In genomic region chr18:50284226-50284885, GRCh38 we compare ENCODE assay signal across 10 cellular contexts. TPM values are rescaled to one million over a fixed set of nuclear protein-coding genes. Genes with fewer than 3 reads are reported as not detected.
DNase-seq lines count a peak whose midpoint lies in the region; ATAC-seq, FAIRE-seq and TF ChIP-seq lines count a peak whose summit lies in the region.
"Had no signal": no experiment of that assay in that cellular context is flagged by ENCODE, and none has a peak within 500 bp of the region (broad histone marks: within the 10 kb centered on the region; RNA-seq: fewer than 3 reads in every experiment).

No MANE protein-coding gene starts in this region.

- H3K4me2 ChIP-seq in keratinocyte (ENCODE audit: control insufficient read depth, extremely low read depth, insufficient read depth, low read depth, low read length), result peak overlapping the region; percentile 32

- TF ChIP-seq CTCF in keratinocyte (optimal IDR thresholded peaks at IDR 0.05 in 1 of 3, IDR thresholded peaks at IDR 0.05 in 1 of 3, conservative IDR thresholded peaks at IDR 0.05 in 1 of 3; ENCODE audit: extremely low read depth in 1 of 3, insufficient read depth in 2 of 3, low read length in 3 of 3) (no peak), GM10266 (IDR thresholded peaks at IDR 0.05; ENCODE audit: control insufficient read depth, insufficient read depth, low read depth, missing control alignments) (no peak)

- H3K27ac ChIP-seq in keratinocyte (ENCODE audit: control insufficient read depth, insufficient read depth, low read length), result peak overlapping the region; percentile 61

- dilution Hi-C loops in keratinocyte (cut with MboI; ENCODE audit: extremely low pct_ligation_motif_present, low sequenced_read_pairs), result no loop called here

- peak; percentile 34 for DNase-seq in CD1c-positive myeloid dendritic cell (ENCODE audit: extremely low spot score)
- DNase-seq in H54 (ENCODE audit: insufficient read length, low spot score), result peak; percentile 63
- DNase-seq in activated T-cell treated with anti-CD3 and anti-CD28 coated beads, Interleukin-2, amount 50 U/mL, for 72 hours, result no peak
- no peak for DNase-seq in keratinocyte (ENCODE audit: low read depth, low spot score)
- no peak for DNase-seq in GM10266 (ENCODE audit: extremely low spot score)
- no peak for DNase-seq in AG08396 (ENCODE audit: low spot score)
- DNase-seq: left colon had no signal

- H3K4me1 ChIP-seq in keratinocyte (ENCODE audit: control insufficient read depth, extremely low read depth, insufficient read depth, low read length), result peaks cover 43% of the 10 kb centered on the region

- FAIRE-seq in H54 (lab: Jason Lieb, UNC) (no peak), keratinocyte (lab: Jason Lieb, UNC) (peak; percentile 90)

- peaks cover 3% of the 10 kb centered on the region for H3K9me1 ChIP-seq in keratinocyte (ENCODE audit: control insufficient read depth, extremely low read depth, insufficient read depth, low read length)

- peaks cover 19 to 40% of the 10 kb centered on the region in 2 experiments for H3K36me3 ChIP-seq in keratinocyte (ENCODE audit: control insufficient read depth in 2 of 2, extremely low read depth in 1 of 2, insufficient read depth in 2 of 2, low read length in 2 of 2)

- peaks cover 18 to 28% of the 10 kb centered on the region in 2 donors for H3K36me3 Mint-ChIP-seq in activated T-cell treated with anti-CD3 and anti-CD28 coated beads, Interleukin-2, amount 50 U/mL, for 72 hours (ENCODE audit: insufficient read depth in 2 of 2)

- H3K4me1 Mint-ChIP-seq in activated T-cell treated with anti-CD3 and anti-CD28 coated beads, Interleukin-2, amount 50 U/mL, for 72 hours (ENCODE audit: low read depth), result peaks cover 55% of the 10 kb centered on the region

- no peak for ATAC-seq in activated T-cell treated with anti-CD3 and anti-CD28 coated beads, Interleukin-2, amount 50 U/mL, for 72 hours (replicated peaks in 1 of 2)
- ATAC-seq in GM18520 (IDR thresholded peaks at IDR 0.05; ENCODE audit: unreplicated experiment) (no peak), GM21737 (IDR thresholded peaks at IDR 0.05; ENCODE audit: unreplicated experiment) (no peak)
- ATAC-seq: left colon; stimulated activated effector memory CD8-positive, alpha-beta T cell treated with anti-CD3 and anti-CD28 coated beads, Interleukin-12 subunit alpha, Interleukin-12 subunit beta, amount 100 ng/mL, for 72 hours had no signal

- H3K27me3 Mint-ChIP-seq in activated T-cell treated with anti-CD3 and anti-CD28 coated beads, Interleukin-2, amount 50 U/mL, for 72 hours (ENCODE audit: low read depth), result no peaks in the 10 kb centered on the region

- no peaks in the 10 kb centered on the region for H4K20me1 ChIP-seq in keratinocyte (ENCODE audit: control insufficient read depth, extremely low read depth, insufficient read depth, low read length)

- no peak for TF ChIP-seq POLR2A in H54 (IDR thresholded peaks at IDR 0.05; ENCODE audit: low read depth, low read length)

- no peaks in the 10 kb centered on the region for H3K9me3 ChIP-seq in keratinocyte (ENCODE audit: control insufficient read depth, low read depth, low read length)

- H3K27ac Mint-ChIP-seq in activated T-cell treated with anti-CD3 and anti-CD28 coated beads, Interleukin-2, amount 50 U/mL, for 72 hours, result peak overlapping the region; percentile 3
- H3K27ac Mint-ChIP-seq: stimulated activated effector memory CD8-positive, alpha-beta T cell treated with anti-CD3 and anti-CD28 coated beads, Interleukin-12 subunit alpha, Interleukin-12 subunit beta, amount 100 ng/mL, for 72 hours had no signal

- H3K79me2 ChIP-seq in keratinocyte (ENCODE audit: control insufficient read depth, insufficient read depth, low read length), result peaks cover 52% of the 10 kb centered on the region

- no peak overlapping the region for H2AFZ ChIP-seq in keratinocyte (ENCODE audit: control insufficient read depth, low read length)

- peak overlapping the region; percentile 8 to 42 for H3K4me3 Mint-ChIP-seq in activated T-cell treated with anti-CD3 and anti-CD28 coated beads, Interleukin-2, amount 50 U/mL, for 72 hours

- peak overlapping the region; percentile 22 for H3K9ac ChIP-seq in keratinocyte (ENCODE audit: control insufficient read depth, extremely low read depth, insufficient read depth, low read length)

- H3K4me3 ChIP-seq in keratinocyte (ENCODE audit: control insufficient read depth in 2 of 3, extremely low read depth in 1 of 3, insufficient read depth in 2 of 3, low read depth in 1 of 3, low read length in 3 of 3), result no peak overlapping the region

- no peaks in the 10 kb centered on the region for H3K27me3 ChIP-seq in keratinocyte (ENCODE audit: control insufficient read depth, extremely low read depth, insufficient read depth, low read length)

- no peaks in the 10 kb centered on the region for H3K9me3 Mint-ChIP-seq in activated T-cell treated with anti-CD3 and anti-CD28 coated beads, Interleukin-2, amount 50 U/mL, for 72 hours
- H3K9me3 Mint-ChIP-seq: stimulated activated effector memory CD8-positive, alpha-beta T cell treated with anti-CD3 and anti-CD28 coated beads, Interleukin-12 subunit alpha, Interleukin-12 subunit beta, amount 100 ng/mL, for 72 hours had no signal

RNA-seq across cellular contexts. Expression of gene MBD1, which starts 3.0 kb away (rescaled TPM):
- 10 to 100 TPM; 88.5 to 94.9 TPM for total RNA-seq in activated T-cell treated with anti-CD3 and anti-CD28 coated beads, Interleukin-2, amount 50 U/mL, for 72 hours
- 64.2 to 77.5 TPM (median 73.9 TPM) in 3 replicates for polyA plus RNA-seq in keratinocyte
- 50.0 TPM for polyA plus RNA-seq in keratinocyte (2011; ENCODE audit: low read depth)
- polyA plus RNA-seq in keratinocyte (2011; cell fraction: cytosol; rRNA removed), result 46.4 and 65.0 TPM in 2 replicates
- polyA plus RNA-seq in keratinocyte (2011; cell fraction: nucleus; rRNA removed), result 196 TPM in 2 replicates
- 56.9 and 76.5 TPM in 2 replicates for polyA plus RNA-seq in keratinocyte (2012; ENCODE audit: low replicate concordance)
- 53.6 to 123 TPM (median 64.1 TPM) in 3 replicates for polyA minus RNA-seq in keratinocyte
- polyA minus RNA-seq in keratinocyte (2011; cell fraction: cytosol; rRNA and poly(A)+ RNA removed), result 95.5 TPM
- 75.7 and 78.0 TPM in 2 replicates for polyA minus RNA-seq in keratinocyte (2011; cell fraction: nucleus; rRNA and poly(A)+ RNA removed)

RNA-seq across cellular contexts. Expression of gene CXXC1, which starts 3.1 kb away (rescaled TPM):
- total RNA-seq in activated T-cell treated with anti-CD3 and anti-CD28 coated beads, Interleukin-2, amount 50 U/mL, for 72 hours, result 100 to 1,000 TPM in 1 of 2 donors, 10 to 100 TPM in 1; 92.5 to 103 TPM
- 33.6 to 49.0 TPM (median 44.1 TPM) in 3 replicates for polyA plus RNA-seq in keratinocyte
- polyA plus RNA-seq in keratinocyte (2011; ENCODE audit: low read depth), result 112 TPM
- 15.1 and 33.3 TPM in 2 replicates for polyA plus RNA-seq in keratinocyte (2011; cell fraction: cytosol; rRNA removed)
- 106 and 110 TPM in 2 replicates for polyA plus RNA-seq in keratinocyte (2011; cell fraction: nucleus; rRNA removed)
- 52.2 and 56.7 TPM in 2 replicates for polyA plus RNA-seq in keratinocyte (2012; ENCODE audit: low replicate concordance)
- polyA minus RNA-seq in keratinocyte, result 29.1 to 50.9 TPM (median 37.0 TPM) in 3 replicates
- 31.7 TPM for polyA minus RNA-seq in keratinocyte (2011; cell fraction: cytosol; rRNA and poly(A)+ RNA removed)
- polyA minus RNA-seq in keratinocyte (2011; cell fraction: nucleus; rRNA and poly(A)+ RNA removed), result 25.6 and 34.9 TPM in 2 replicates

RNA-seq across cellular contexts. Expression of gene CFAP53, which starts 18.1 kb away (rescaled TPM):
- total RNA-seq in activated T-cell treated with anti-CD3 and anti-CD28 coated beads, Interleukin-2, amount 50 U/mL, for 72 hours, result 1 to 10 TPM in 1 of 2 donors, under 1 TPM in 1; 0.97 to 1.6 TPM
- 0.44 to 0.70 TPM (median 0.59 TPM) in 3 replicates for polyA plus RNA-seq in keratinocyte
- polyA plus RNA-seq in keratinocyte (2011; ENCODE audit: low read depth), result 45.5 TPM
- polyA plus RNA-seq in keratinocyte (2011; cell fraction: cytosol; rRNA removed), result 0.29 and 0.40 TPM in 2 replicates
- polyA plus RNA-seq in keratinocyte (2011; cell fraction: nucleus; rRNA removed), result 0.65 and 0.92 TPM in 2 replicates
- 0.50 and 5.9 TPM in 2 replicates for polyA plus RNA-seq in keratinocyte (2012; ENCODE audit: low replicate concordance)
- polyA minus RNA-seq in keratinocyte, result 0.19 TPM in 1 of 3 replicates, not detected in the others
- not detected for polyA minus RNA-seq in keratinocyte (2011; cell fraction: cytosol; rRNA and poly(A)+ RNA removed)
- polyA minus RNA-seq in keratinocyte (2011; cell fraction: nucleus; rRNA and poly(A)+ RNA removed), result 0.21 TPM in 1 of 2 replicates, not detected in the other

Comparison
In these comparisons a context has a peak if more than half of its experiments do, and no peak if none do; other contexts are left out.
1. DNase-seq: peak in CD1c-positive myeloid dendritic cell (single experiment) and H54 (single experiment); none in activated T-cell treated with anti-CD3 and anti-CD28 coated beads, Interleukin-2, amount 50 U/mL, for 72 hours (0 of 2), keratinocyte (single experiment), GM10266 (single experiment) and AG08396 (single experiment).